Comparison of ENCODE assay signal across 35 cellular contexts in the genomic region with DNA sequence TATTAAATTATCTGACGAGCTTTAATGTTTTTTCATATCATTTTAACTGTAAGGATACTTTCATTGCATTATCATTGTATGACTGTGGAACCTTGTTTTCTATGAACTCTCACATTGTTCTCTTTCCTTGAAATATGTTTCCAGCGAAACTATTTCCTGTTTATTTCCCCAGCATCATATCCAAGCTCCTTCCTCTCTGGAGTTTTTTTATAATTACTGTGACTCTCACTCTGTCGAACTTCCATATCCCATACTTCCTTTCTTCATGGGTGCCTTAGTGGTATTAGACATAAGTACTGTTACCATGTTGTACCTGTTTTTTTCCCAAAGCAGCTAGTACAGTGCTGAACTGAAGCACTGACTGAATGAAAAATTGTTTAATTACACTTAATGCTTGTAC.
"Had no signal": no experiment of that assay in that cellular context is flagged by ENCODE, and none has a peak within 500 bp of the region (broad histone marks: within the 10 kb centered on the region; RNA-seq: fewer than 3 reads in every experiment).

No MANE protein-coding gene starts in this region.

- H3K36me3 ChIP-seq: MG63 had no signal

- H3K4me3 ChIP-seq: MG63 had no signal

- H3K27me3 ChIP-seq: MG63 had no signal

- DNase-seq: Karpas-422, Kasumi-1, MG63, MM.1S, MV-4-11, NCI-H1048, NCI-H1092, NCI-H1092 treated with DMSO at 0.1 percent for 48 hours, NCI-H1105, NCI-H1105 treated with DMSO at 0.1 percent for 48 hours, NCI-H1417, NCI-H1417 treated with DMSO at 0.1 percent for 48 hours, NCI-H1436, NCI-H1436 treated with DMSO at 0.1 percent for 48 hours, NCI-H146, NCI-H1694, NCI-H1694 treated with DMSO at 0.1 percent for 48 hours, NCI-H187, NCI-H187 treated with DMSO at 0.1 percent for 48 hours, NCI-H1930, NCI-H2029, NCI-H2029 treated with DMSO at 0.1 percent for 48 hours, NCI-H2081, NCI-H2081 treated with DMSO at 0.1 percent for 48 hours, NCI-H2107, NCI-H2171, NCI-H2171 treated with DMSO at 0.1 percent for 48 hours, NCI-H2227 treated with DMSO at 0.1 percent for 48 hours, NCI-H226, NCI-H345, NCI-H446, NCI-H446 treated with DMSO at 0.1 percent for 48 hours, NCI-H510A, NCI-H510A treated with DMSO at 0.1 percent for 48 hours, NCI-H524 had no signal

- H3K9me3 ChIP-seq: MG63 had no signal
